In the genomic region with DNA sequence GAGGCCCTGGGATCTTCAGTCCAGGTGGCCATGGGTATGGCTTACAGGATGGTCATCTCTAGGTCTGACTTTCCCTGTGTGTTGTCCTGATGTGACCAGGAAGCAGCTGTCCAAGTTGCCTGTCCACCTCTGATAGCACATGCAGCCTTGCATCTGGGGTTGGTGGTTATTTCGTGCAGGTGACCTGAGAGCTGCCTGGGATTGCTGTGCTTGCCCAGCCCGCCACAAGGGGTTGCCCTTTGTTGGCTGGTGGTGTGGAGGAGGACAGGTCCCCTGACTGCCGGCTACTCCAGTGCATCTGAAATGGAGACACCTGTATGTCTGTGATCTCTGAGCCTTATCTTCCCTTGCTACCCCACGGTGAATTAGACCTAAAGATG, we compare ENCODE assay signal across 10 cellular contexts.
DNase-seq lines count a peak whose midpoint lies in the region; ATAC-seq, FAIRE-seq and TF ChIP-seq lines count a peak whose summit lies in the region.
"Had no signal": no experiment of that assay in that cellular context is flagged by ENCODE, and none has a peak within 500 bp of the region (broad histone marks: within the 10 kb centered on the region; RNA-seq: fewer than 3 reads in every experiment).

No MANE protein-coding gene starts in this region.

- ATAC-seq in GM18867 (IDR thresholded peaks at IDR 0.05; ENCODE audit: unreplicated experiment) = peak; percentile 75
- no peak for ATAC-seq in gastroesophageal sphincter

- no peak overlapping the region for H3K4me3 ChIP-seq in gastroesophageal sphincter
- H3K4me3 ChIP-seq in skin epidermis = no peak overlapping the region

- no peak for TF ChIP-seq POLR2A in gastroesophageal sphincter (IDR thresholded peaks at IDR 0.05)

- DNase-seq in SHP77 treated with DMSO at 0.1 percent for 48 hours (lab: John Stamatoyannopoulos, UW) = peak; percentile 31
- DNase-seq in KG1 (lab: John Stamatoyannopoulos, UW) = no peak
- no peak for DNase-seq in cortex of kidney (lab: John Stamatoyannopoulos, UW)
- DNase-seq in HTR-8/SVneo (ENCODE audit: insufficient read length, low spot score) = no peak
- DNase-seq in NCI-H2196 (lab: John Stamatoyannopoulos, UW; ENCODE audit: unreplicated experiment) = no peak
- DNase-seq: naive B cell, NCI-H526 had no signal

- 80 to 100% methylated on average over 1 of the region's 4 CpGs for WGBS in gastroesophageal sphincter (ENCODE audit: low coverage in 1 of 2), 2 donors

- FAIRE-seq in HTR-8/SVneo (lab: Jason Lieb, UNC) = no peak

- no peak for TF ChIP-seq CTCF in gastroesophageal sphincter (IDR thresholded peaks at IDR 0.05)

- H3K36me3 ChIP-seq in gastroesophageal sphincter = no peaks in the 10 kb centered on the region

- H3K27me3 ChIP-seq in gastroesophageal sphincter = no peaks in the 10 kb centered on the region

- no peaks in the 10 kb centered on the region for H3K9me3 ChIP-seq in gastroesophageal sphincter

- no peak for TF ChIP-seq EP300 in gastroesophageal sphincter (IDR thresholded peaks at IDR 0.05)

- peak overlapping the region in 3 of 4 donors; percentile 62 to 75 (median 66) for H3K27ac ChIP-seq in gastroesophageal sphincter
- H3K27ac ChIP-seq in skin epidermis = peak overlapping the region in 13 of 21 experiments; percentile 41 to 82 (median 66)

- H3K4me1 ChIP-seq in gastroesophageal sphincter = peaks cover 13 to 38% (median 19%) of the 10 kb centered on the region in 3 donors
